7 cellular contexts compared by ENCODE assay signal in genomic region chr11:63508009-63508408, GRCh38. TPM values are rescaled to one million over a fixed set of nuclear protein-coding genes. Genes with fewer than 3 reads are reported as not detected.
A peak's percentile ranks its signal among the peaks of the same experiment; 100 is the strongest.
DNase-seq lines count a peak whose midpoint lies in the region; ATAC-seq, FAIRE-seq and TF ChIP-seq lines count a peak whose summit lies in the region.

No MANE protein-coding gene starts in this region.

- DNase-seq in GM10266 (ENCODE audit: extremely low spot score) (no peak), M059J (ENCODE audit: low read depth) (peak; percentile 61), K562 (ENCODE audit: extremely low read depth in 1 of 4, low spot score in 3 of 4) (peak; percentile 40 to 82 (median 60)), medulla oblongata (ENCODE audit: extremely low spot score) (peak; percentile 95), NCI-H187 (lab: John Stamatoyannopoulos, UW) (no peak), NCI-H1694 treated with DMSO at 0.1 percent for 48 hours (lab: John Stamatoyannopoulos, UW) (no peak)

- peak; percentile 91 for ATAC-seq in K562
- no peak for ATAC-seq in GM18505 (IDR thresholded peaks at IDR 0.05; ENCODE audit: unreplicated experiment)

- no TSS peak for BruUV-seq in K562 (replicated peaks; lab: Mats Ljungman, UMichigan)

- H3K9ac ChIP-seq in K562 (ENCODE audit: insufficient read depth in 1 of 2, low read depth in 2 of 2, low read length in 2 of 2), result no peak overlapping the region

- H3K36me3 ChIP-seq in K562 (ENCODE audit: control insufficient read depth, insufficient read depth, low read length), result no peaks in the 10 kb centered on the region

- H2AFZ ChIP-seq in K562 (ENCODE audit: low read depth, low read length), result no peak overlapping the region

- peak; percentile 82 for FAIRE-seq in K562 (lab: Jason Lieb, UNC)

- no peak overlapping the region for H3K27ac ChIP-seq in K562 (ENCODE audit: extremely low read depth, low read depth, low read length)

- H3K4me3 ChIP-seq in K562, result no peak overlapping the region

- H3K4me2 ChIP-seq in K562 (ENCODE audit: insufficient read depth, low read length), result no peak overlapping the region

- no peaks in the 10 kb centered on the region for H3K27me3 ChIP-seq in K562 (ENCODE audit: control insufficient read depth in 2 of 2, insufficient read depth in 2 of 2, low read length in 2 of 2)

- TF ChIP-seq POLR2A in K562 (conservative IDR thresholded peaks at IDR 0.05), result no peak
- TF ChIP-seq POLR2A in GM18505 (IDR thresholded peaks at IDR 0.05; ENCODE audit: borderline replicate concordance, extremely low read depth, insufficient read depth, insufficient read length), result no peak

- H4K20me1 ChIP-seq in K562 (replicated peaks; ENCODE audit: control insufficient read depth, insufficient read depth, low read length), result no peaks in the 10 kb centered on the region

- intact Hi-C loops in K562 (cut with micrococcal nuclease), result loop anchor here (1.0 to 5.0 kb wide), 2 partner anchors 29 to 59 kb away; no protein-coding TSS in a partner anchor

- POLR2A ChIA-PET in K562 (lab: Yijun Ruan, JAX), result interaction anchor here (0.9 to 2.2 kb wide), 3 partner anchors 10 to 355 kb away, joined by 3 to 11 read pairs (median 3); no protein-coding TSS in a partner anchor

- no peaks in the 10 kb centered on the region for H3K9me3 ChIP-seq in K562 (replicated peaks; ENCODE audit: control insufficient read depth, insufficient read depth, low read depth, low read length)

- TF ChIP-seq EP300 in K562 (IDR thresholded peaks at IDR 0.05; ENCODE audit: low read length), result no peak; the same call in 1 of the 2 replicates

- CTCF ChIA-PET in K562 (lab: Yijun Ruan, JAX; ENCODE audit: low intra/inter-chr PET ratio), result interaction anchor here (0.6 to 1.4 kb wide), 2 partner anchors 29 to 295 kb away, joined by 3 to 8 read pairs; no protein-coding TSS in a partner anchor

- in situ Hi-C loops in K562 (cut with MboI), result no loop called here

- H3K79me2 ChIP-seq in K562 (ENCODE audit: control insufficient read depth, insufficient read depth, low read length), result no peaks in the 10 kb centered on the region

- peaks cover 32 to 46% of the 10 kb centered on the region in 2 experiments for H3K4me1 ChIP-seq in K562 (replicated peaks in 1 of 2; ENCODE audit: control insufficient read depth in 2 of 2, insufficient read depth in 2 of 2, low read length in 2 of 2)

- no peaks in the 10 kb centered on the region for H3K9me1 ChIP-seq in K562 (ENCODE audit: control insufficient read depth, insufficient read depth, low read length)

- TF ChIP-seq CTCF in GM10266 (IDR thresholded peaks at IDR 0.05; ENCODE audit: control insufficient read depth, insufficient read depth, low read depth, missing control alignments) (peak; percentile 47), K562 (IDR thresholded peaks at IDR 0.05 in 2 of 3, conservative IDR thresholded peaks at IDR 0.05 in 1 of 3; ENCODE audit: insufficient read depth in 2 of 3, low read depth in 1 of 3, low read length in 3 of 3) (peak; percentile 75 to 89 (median 85))

- TF ChIP-seq RAD21 in K562 (CRISPR knock-in tag; conservative IDR thresholded peaks at IDR 0.05 in 1 of 2, IDR thresholded peaks at IDR 0.05 in 1 of 2), result peak; percentile 88 to 92

- WGBS in K562 (ENCODE audit: insufficient coverage, low coverage, missing lambda C conversion rate), result 26% methylated on average over 3 of the region's 3 CpGs

TF ChIP-seq in K562, 482 proteins besides CTCF, POLR2A, EP300 and RAD21 (continues in another document):
- 0 out of 2 replicates have a peak, but pooled peaks have one; percentile 14 for TF ChIP-seq CREM (IDR thresholded peaks at IDR 0.05; ENCODE audit: low read depth)

RNA-seq across cellular contexts. Expression of gene LGALS12, which starts 2.1 kb away (rescaled TPM):
- not detected in 2 replicates for total RNA-seq in M059J (2014; rRNA removed; shearing (Covaris generic))
- 1.3 and 4.1 TPM in 2 replicates for total RNA-seq in K562 (2011; cell fraction: chromatin; rRNA removed; ENCODE audit: low replicate concordance)
- 1.4 and 3.0 TPM in 2 replicates for total RNA-seq in K562 (2011; cell fraction: nucleolus; rRNA removed)
- total RNA-seq in K562 (2011; cell fraction: nucleoplasm; rRNA removed), result 1.6 and 1.9 TPM in 2 replicates
- total RNA-seq in K562 (2014; rRNA removed), result 5.1 TPM in 2 replicates
- 2.2 and 2.9 TPM in 2 replicates for total RNA-seq in K562 (2014; rRNA removed; fragmentation: Illumina TruSeq; extraction: Trizol)
- 4.7 and 5.2 TPM in 2 replicates for total RNA-seq in K562 (2015; rRNA removed; fragmentation: Illumina TruSeq; extraction: Trizol)
- 4.5 and 5.1 TPM in 2 replicates for total RNA-seq in K562 (2021)
- 8.0 and 9.5 TPM in 2 replicates for polyA plus RNA-seq in K562 (2011; rRNA removed)
- 11.8 and 13.9 TPM in 2 replicates for polyA plus RNA-seq in K562 (2011; cell fraction: cytosol; rRNA removed)
- polyA plus RNA-seq in K562 (2011; cell fraction: nucleus; rRNA removed), result 6.9 and 7.5 TPM in 2 replicates
- polyA plus RNA-seq in K562 (2012), result 5.1 and 15.0 TPM in 2 replicates
- 5.0 and 5.7 TPM in 2 replicates for polyA plus RNA-seq in K562 (2014; fragmentation: Illumina TruSeq; extraction: Trizol)
- under 1 TPM; 0.66 to 0.99 TPM for polyA plus RNA-seq in K562 (2014; fragmentation: Nextera tagmentation; extraction: Ambion mirVana)
- 3.6 and 5.2 TPM in 2 replicates for polyA plus RNA-seq in K562 (2014; rRNA removed)
- 3.5 and 4.7 TPM in 2 replicates for polyA minus RNA-seq in K562 (2011; rRNA and poly(A)+ RNA removed)
- polyA minus RNA-seq in K562 (2011; cell fraction: cytosol; rRNA and poly(A)+ RNA removed), result 2.7 and 3.4 TPM in 2 replicates
- polyA minus RNA-seq in K562 (2011; cell fraction: nucleus; rRNA and poly(A)+ RNA removed), result 2.6 and 2.9 TPM in 2 replicates

RNA-seq across cellular contexts. Expression of gene PLAAT5, which starts 17.0 kb away (rescaled TPM):
- not detected in 2 replicates for total RNA-seq in M059J (2014; rRNA removed; shearing (Covaris generic))
- not detected in 2 replicates for total RNA-seq in K562 (2011; cell fraction: chromatin; rRNA removed; ENCODE audit: low replicate concordance)
- not detected in 2 replicates for total RNA-seq in K562 (2011; cell fraction: nucleolus; rRNA removed)
- total RNA-seq in K562 (2011; cell fraction: nucleoplasm; rRNA removed), result not detected in 2 replicates
- total RNA-seq in K562 (2014; rRNA removed), result not detected in 2 replicates
- not detected in 2 replicates for total RNA-seq in K562 (2014; rRNA removed; fragmentation: Illumina TruSeq; extraction: Trizol)
- not detected in 2 replicates for total RNA-seq in K562 (2015; rRNA removed; fragmentation: Illumina TruSeq; extraction: Trizol)
- total RNA-seq in K562 (2021), result not detected in 2 replicates
- polyA plus RNA-seq in K562 (2011; rRNA removed), result not detected in 2 replicates
- not detected in 2 replicates for polyA plus RNA-seq in K562 (2011; cell fraction: cytosol; rRNA removed)
- polyA plus RNA-seq in K562 (2011; cell fraction: nucleus; rRNA removed), result not detected in 2 replicates
- polyA plus RNA-seq in K562 (2012), result 0.05 TPM in 1 of 2 replicates, not detected in the other
- not detected in 2 replicates for polyA plus RNA-seq in K562 (2014; fragmentation: Illumina TruSeq; extraction: Trizol)
- polyA plus RNA-seq in K562 (2014; fragmentation: Nextera tagmentation; extraction: Ambion mirVana), result not detected
- polyA plus RNA-seq in K562 (2014; rRNA removed), result not detected in 2 replicates
- not detected in 2 replicates for polyA minus RNA-seq in K562 (2011; rRNA and poly(A)+ RNA removed)
- polyA minus RNA-seq in K562 (2011; cell fraction: cytosol; rRNA and poly(A)+ RNA removed), result not detected in 2 replicates
- not detected in 2 replicates for polyA minus RNA-seq in K562 (2011; cell fraction: nucleus; rRNA and poly(A)+ RNA removed)

RNA-seq across cellular contexts. Expression of gene PLAAT4, which starts 28.6 kb away (rescaled TPM):
- 81.0 and 90.7 TPM in 2 replicates for total RNA-seq in M059J (2014; rRNA removed; shearing (Covaris generic))
- total RNA-seq in K562 (2011; cell fraction: chromatin; rRNA removed; ENCODE audit: low replicate concordance), result not detected in 2 replicates
- total RNA-seq in K562 (2011; cell fraction: nucleolus; rRNA removed), result 0.67 TPM in 1 of 2 replicates, not detected in the other
- total RNA-seq in K562 (2011; cell fraction: nucleoplasm; rRNA removed), result 0.51 TPM in 1 of 2 replicates, not detected in the other
- 0.37 TPM in 1 of 2 replicates, not detected in the other for total RNA-seq in K562 (2014; rRNA removed)
- 0.99 and 1.0 TPM in 2 replicates for total RNA-seq in K562 (2014; rRNA removed; fragmentation: Illumina TruSeq; extraction: Trizol)
- 2.0 and 3.0 TPM in 2 replicates for total RNA-seq in K562 (2015; rRNA removed; fragmentation: Illumina TruSeq; extraction: Trizol)
- total RNA-seq in K562 (2021), result 0.80 and 1.2 TPM in 2 replicates
- 0.43 and 0.54 TPM in 2 replicates for polyA plus RNA-seq in K562 (2011; rRNA removed)
- 0.19 and 0.60 TPM in 2 replicates for polyA plus RNA-seq in K562 (2011; cell fraction: cytosol; rRNA removed)
- 0.20 and 0.47 TPM in 2 replicates for polyA plus RNA-seq in K562 (2011; cell fraction: nucleus; rRNA removed)
- polyA plus RNA-seq in K562 (2012), result 2.3 and 7.2 TPM in 2 replicates
- polyA plus RNA-seq in K562 (2014; fragmentation: Illumina TruSeq; extraction: Trizol), result 1.1 and 1.3 TPM in 2 replicates
- polyA plus RNA-seq in K562 (2014; fragmentation: Nextera tagmentation; extraction: Ambion mirVana), result 1 to 10 TPM; 1.2 to 2.1 TPM
- 0.57 and 1.7 TPM in 2 replicates for polyA plus RNA-seq in K562 (2014; rRNA removed)
- 0.84 TPM in 1 of 2 replicates, not detected in the other for polyA minus RNA-seq in K562 (2011; rRNA and poly(A)+ RNA removed)
- 1.2 TPM in 1 of 2 replicates, not detected in the other for polyA minus RNA-seq in K562 (2011; cell fraction: cytosol; rRNA and poly(A)+ RNA removed)
- polyA minus RNA-seq in K562 (2011; cell fraction: nucleus; rRNA and poly(A)+ RNA removed), result not detected in 2 replicates

RNA-seq across cellular contexts. Expression of gene PLAAT2, which starts 55.2 kb away (rescaled TPM):
- total RNA-seq in M059J (2014; rRNA removed; shearing (Covaris generic)), result 2.8 TPM in 1 of 2 replicates, not detected in the other
- not detected in 2 replicates for total RNA-seq in K562 (2011; cell fraction: chromatin; rRNA removed; ENCODE audit: low replicate concordance)
- not detected in 2 replicates for total RNA-seq in K562 (2011; cell fraction: nucleolus; rRNA removed)
- total RNA-seq in K562 (2011; cell fraction: nucleoplasm; rRNA removed), result not detected in 2 replicates
- total RNA-seq in K562 (2014; rRNA removed) (not detected in 2 replicates), K562 (2014; rRNA removed; fragmentation: Illumina TruSeq; extraction: Trizol) (not detected in 2 replicates), K562 (2015; rRNA removed; fragmentation: Illumina TruSeq; extraction: Trizol) (not detected in 2 replicates), K562 (2021) (not detected in 2 replicates)
- polyA plus RNA-seq in K562 (2011; rRNA removed) (not detected in 2 replicates), K562 (2014; fragmentation: Illumina TruSeq; extraction: Trizol) (not detected in 2 replicates), K562 (2014; fragmentation: Nextera tagmentation; extraction: Ambion mirVana) (not detected), K562 (2014; rRNA removed) (not detected in 2 replicates)
- polyA plus RNA-seq in K562 (2011; cell fraction: cytosol; rRNA removed), result not detected in 2 replicates
- polyA plus RNA-seq in K562 (2011; cell fraction: nucleus; rRNA removed), result not detected in 2 replicates
- not detected in 2 replicates for polyA plus RNA-seq in K562 (2012)
- not detected in 2 replicates for polyA minus RNA-seq in K562 (2011; rRNA and poly(A)+ RNA removed)
- not detected in 2 replicates for polyA minus RNA-seq in K562 (2011; cell fraction: cytosol; rRNA and poly(A)+ RNA removed)
- polyA minus RNA-seq in K562 (2011; cell fraction: nucleus; rRNA and poly(A)+ RNA removed), result not detected in 2 replicates

Comparison
In these comparisons a context has a peak if more than half of its experiments do, and no peak if none do; other contexts are left out.
1. DNase-seq: peak in M059J (single experiment), K562 (4 of 4) and medulla oblongata (single experiment); none in GM10266 (single experiment), NCI-H187 (0 of 2) and NCI-H1694 treated with DMSO at 0.1 percent for 48 hours (single experiment).
2. RNA of gene PLAAT4, which starts 28.6 kb away (total RNA-seq): 81.0 to 90.7 TPM in M059J; 0.37 to 3.0 TPM in K562; every median in the first group is over 10 times any median in the second.